7 cellular contexts compared by ENCODE assay signal in genomic region chr17:60040843-60041242, GRCh38.
"Had no signal": no experiment of that assay in that cellular context is flagged by ENCODE, and none has a peak within 500 bp of the region (broad histone marks: within the 10 kb centered on the region; RNA-seq: fewer than 3 reads in every experiment).

No MANE protein-coding gene starts in this region.

- DNase-seq: GOT3, H7, HFFc6 had no signal

- H3K4me3 Mint-ChIP-seq: HFFc6, IgD-negative memory B cell had no signal

- H3K4me3 ChIP-seq: HAP-1 had no signal

- H3K27ac Mint-ChIP-seq: HFFc6, IgD-negative memory B cell had no signal

- ATAC-seq: HCT116 had no signal

- FAIRE-seq: HTR-8/SVneo had no signal

- H3K9me3 ChIP-seq: HAP-1 had no signal

- H3K9me3 Mint-ChIP-seq: HFFc6, IgD-negative memory B cell had no signal

- H3K4me1 ChIP-seq: HAP-1 had no signal
